ENCODE assay signal across 8 cellular contexts in the genomic region with DNA sequence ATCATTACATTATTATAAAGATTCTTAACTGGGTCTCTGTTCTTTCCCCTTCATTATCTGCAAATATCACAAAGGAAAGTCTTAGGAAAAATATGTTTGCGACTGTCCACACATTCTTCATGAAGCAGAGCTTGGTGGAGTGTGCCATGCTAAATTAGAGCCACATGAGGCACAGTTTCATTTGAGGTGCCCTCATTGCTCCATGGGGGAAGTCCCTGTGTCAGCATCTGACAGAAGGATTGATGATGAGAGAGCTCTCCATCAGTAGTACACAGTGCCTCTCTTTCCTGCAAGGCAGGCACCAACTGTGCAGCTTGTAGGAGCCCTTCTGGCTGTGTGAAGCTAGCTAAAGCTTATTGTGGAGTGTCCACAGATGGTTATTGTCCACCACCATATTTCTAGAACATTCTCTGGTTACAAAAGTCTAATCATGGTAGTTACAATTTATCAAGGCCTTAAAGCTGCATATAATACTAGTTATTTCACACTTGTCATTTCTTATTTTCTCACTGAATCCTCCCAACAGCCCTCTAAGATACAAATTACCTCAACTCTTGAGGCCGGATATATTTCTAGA.
DNase-seq lines count a peak whose midpoint lies in the region; ATAC-seq and TF ChIP-seq lines count a peak whose summit lies in the region.

No MANE protein-coding gene starts in this region.

- ATAC-seq in GM19023 (IDR thresholded peaks at IDR 0.05; ENCODE audit: unreplicated experiment): peak; percentile 49
- peak; percentile 32 for ATAC-seq in HG03103 (IDR thresholded peaks at IDR 0.05; ENCODE audit: low read depth, unreplicated experiment)
- peak; percentile 84 for ATAC-seq in activated B cell treated with CpG ODN at 0.5 μM for 24 hours (ENCODE audit: low read depth)
- peak; percentile 65 to 68 for ATAC-seq in natural killer cell treated with Interleukin-12 subunit alpha and Interleukin-12 subunit beta and Interleukin-15 and Interleukin-18, amount 100 ng/mL, for 72 hours

- TF ChIP-seq CTCF in activated B cell treated with CpG ODN at 0.5 μM for 24 hours (IDR thresholded peaks at IDR 0.05): no peak

- no peaks in the 10 kb centered on the region for H3K9me3 Mint-ChIP-seq in activated B cell treated with CpG ODN at 0.5 μM for 24 hours
- H3K9me3 Mint-ChIP-seq in natural killer cell treated with Interleukin-12 subunit alpha and Interleukin-12 subunit beta and Interleukin-15 and Interleukin-18, amount 100 ng/mL, for 72 hours: no peaks in the 10 kb centered on the region

- no peak overlapping the region for H3K27ac ChIP-seq in SJCRH30

- CTCF ChIA-PET in activated B cell treated with CpG ODN at 0.5 μM for 24 hours (lab: Charles Lee): interaction anchor here (0.8 to 3.0 kb wide), 12 partner anchors 8 to 570 kb away, joined by 3 to 20 read pairs (median 4); no protein-coding TSS in a partner anchor

- no peaks in the 10 kb centered on the region for H3K27me3 Mint-ChIP-seq in activated B cell treated with CpG ODN at 0.5 μM for 24 hours
- H3K27me3 Mint-ChIP-seq in natural killer cell treated with Interleukin-12 subunit alpha and Interleukin-12 subunit beta and Interleukin-15 and Interleukin-18, amount 100 ng/mL, for 72 hours: no peaks in the 10 kb centered on the region

- no peak overlapping the region for H3K4me3 ChIP-seq in SJCRH30

- H3K27me3 ChIP-seq in SJCRH30: no peaks in the 10 kb centered on the region

- peaks cover under 1% of the 10 kb centered on the region; the same call in 1 of the 2 replicates for H3K4me1 ChIP-seq in SJCRH30

- intact Hi-C loops in activated B cell treated with CpG ODN at 0.5 μM for 24 hours (cut with micrococcal nuclease): loop anchor here (1.0 kb wide), 2 partner anchors 15 to 170 kb away; no protein-coding TSS in a partner anchor

- peak overlapping the region; percentile 91 for H3K27ac Mint-ChIP-seq in activated B cell treated with CpG ODN at 0.5 μM for 24 hours
- H3K27ac Mint-ChIP-seq in natural killer cell treated with Interleukin-12 subunit alpha and Interleukin-12 subunit beta and Interleukin-15 and Interleukin-18, amount 100 ng/mL, for 72 hours: peak overlapping the region; percentile 38 to 66

- H3K4me1 Mint-ChIP-seq in activated B cell treated with CpG ODN at 0.5 μM for 24 hours: peaks cover 95% of the 10 kb centered on the region
- H3K4me1 Mint-ChIP-seq in natural killer cell treated with Interleukin-12 subunit alpha and Interleukin-12 subunit beta and Interleukin-15 and Interleukin-18, amount 100 ng/mL, for 72 hours (ENCODE audit: low read depth in 2 of 2): peaks cover 34 to 49% of the 10 kb centered on the region in 2 donors

- H3K4me3 Mint-ChIP-seq in activated B cell treated with CpG ODN at 0.5 μM for 24 hours: peak overlapping the region; percentile 73
- H3K4me3 Mint-ChIP-seq in natural killer cell treated with Interleukin-12 subunit alpha and Interleukin-12 subunit beta and Interleukin-15 and Interleukin-18, amount 100 ng/mL, for 72 hours: peak overlapping the region; percentile 70

- no peaks in the 10 kb centered on the region for H3K9me3 ChIP-seq in SJCRH30 (replicated peaks)

- H3K36me3 ChIP-seq in SJCRH30: peaks cover 19% of the 10 kb centered on the region

- peaks cover 67% of the 10 kb centered on the region for H3K36me3 Mint-ChIP-seq in activated B cell treated with CpG ODN at 0.5 μM for 24 hours (ENCODE audit: low read depth)
- no peaks in the 10 kb centered on the region for H3K36me3 Mint-ChIP-seq in natural killer cell treated with Interleukin-12 subunit alpha and Interleukin-12 subunit beta and Interleukin-15 and Interleukin-18, amount 100 ng/mL, for 72 hours

- DNase-seq in Ammon's horn (ENCODE audit: low spot score) (peak; percentile 39), activated B cell treated with CpG ODN at 0.5 μM for 24 hours (no peak), AG20443 (ENCODE audit: low spot score) (no peak), NCI-H2227 treated with DMSO at 0.1 percent for 48 hours (lab: John Stamatoyannopoulos, UW) (no peak), SJCRH30 (no peak)
- DNase-seq in natural killer cell treated with Interleukin-12 subunit alpha and Interleukin-12 subunit beta and Interleukin-15 and Interleukin-18, amount 100 ng/mL, for 72 hours (ENCODE audit: low spot score): no peak

- POLR2A ChIA-PET in activated B cell treated with CpG ODN at 0.5 μM for 24 hours (lab: Charles Lee): interaction anchor here (1.0 to 4.2 kb wide), 12 partner anchors 10 to 236 kb away, joined by 3 to 60 read pairs (median 4); a partner anchor contains a TSS

Comparison
In these comparisons a context has a peak if more than half of its experiments do, and no peak if none do; other contexts are left out.
1. ATAC-seq: peak in every context shown above with its lines; median percentile 84 in activated B cell treated with CpG ODN at 0.5 μM for 24 hours; 66 in natural killer cell treated with Interleukin-12 subunit alpha and Interleukin-12 subunit beta and Interleukin-15 and Interleukin-18, amount 100 ng/mL, for 72 hours; 49 in GM19023; 32 in HG03103.